In genomic region chr21:29018540-29018939, GRCh38 we compare ENCODE assay signal across 8 cellular contexts. TPM values are rescaled to one million over a fixed set of nuclear protein-coding genes. Genes with fewer than 3 reads are reported as not detected.
DNase-seq lines count a peak whose midpoint lies in the region; ATAC-seq and TF ChIP-seq lines count a peak whose summit lies in the region.

No MANE protein-coding gene starts in this region.

- CTCF ChIA-PET in MCF 10A (lab: Yijun Ruan, JAX) = interaction anchor here (0.6 to 1.1 kb wide), 3 partner anchors 16 to 103 kb away, joined by 3 to 5 read pairs (median 4); no protein-coding TSS in a partner anchor

- intact Hi-C loops in MCF 10A (cut with micrococcal nuclease) (no loop called here), aorta (cut with DNase I) (no loop called here)

- H3K4me3 Mint-ChIP-seq in MCF 10A (ENCODE audit: unreplicated experiment) = peak overlapping the region; percentile 75

- H3K4me3 ChIP-seq in lung = peak overlapping the region; percentile 99
- peak overlapping the region; percentile 65 to 80 for H3K4me3 ChIP-seq in aorta (ENCODE audit: low read length in 2 of 2)

- TF ChIP-seq CTCF in MCF 10A (IDR thresholded peaks at IDR 0.05; ENCODE audit: unreplicated experiment) (no peak), lung (IDR thresholded peaks at IDR 0.05; ENCODE audit: control extremely low read depth, extremely low read depth) (no peak)

- POLR2A ChIA-PET in MCF 10A (lab: Yijun Ruan, JAX) = interaction anchor here (0.8 to 4.7 kb wide), 12 partner anchors 8 to 300 kb away, joined by 3 to 76 read pairs (median 5); partner anchors contain the start of genes CCT8 and LTN1

- H3K4me1 Mint-ChIP-seq in MCF 10A (ENCODE audit: insufficient read depth, unreplicated experiment) = peaks cover 11% of the 10 kb centered on the region

- H3K4me1 ChIP-seq in lung (ENCODE audit: control insufficient read depth in 2 of 2, insufficient read depth in 2 of 2, low read length in 2 of 2) (peaks cover 0 to 10% of the 10 kb centered on the region in 2 donors), aorta (ENCODE audit: control insufficient read depth in 1 of 2, insufficient read depth in 2 of 2, low read length in 2 of 2) (peaks cover 0 to 7% of the 10 kb centered on the region in 2 donors)

- H3K27me3 ChIP-seq in lung (ENCODE audit: control insufficient read depth, insufficient read depth) = no peaks in the 10 kb centered on the region
- no peaks in the 10 kb centered on the region for H3K27me3 ChIP-seq in aorta (ENCODE audit: control insufficient read depth in 1 of 2, insufficient read depth in 2 of 2, low read length in 1 of 2)

- no peaks in the 10 kb centered on the region for H3K27me3 Mint-ChIP-seq in MCF 10A (ENCODE audit: insufficient read depth, unreplicated experiment)

- peaks cover 6% of the 10 kb centered on the region for H3K36me3 Mint-ChIP-seq in MCF 10A (ENCODE audit: insufficient read depth, unreplicated experiment)

- ATAC-seq in GM19395 (IDR thresholded peaks at IDR 0.05; ENCODE audit: unreplicated experiment) (peak; percentile 23), lung (ENCODE audit: insufficient read depth, low FRiP score) (no peak), aorta (ENCODE audit: low FRiP score) (peak; percentile 43)

- 7 to 30% methylated on average over 12 of the region's 12 CpGs for WGBS in lung, 2 donors
- WGBS in aorta, 2 donors = 4 to 11% methylated on average over 12 of the region's 12 CpGs

- peak overlapping the region; percentile 81 for H3K27ac Mint-ChIP-seq in MCF 10A (ENCODE audit: low read depth, unreplicated experiment)

- H3K9me3 Mint-ChIP-seq in MCF 10A (ENCODE audit: unreplicated experiment) = no peaks in the 10 kb centered on the region

- H3K27ac ChIP-seq in KOPT-K1 (ENCODE audit: low read depth, low read length, poor library complexity, severe bottlenecking) (peak overlapping the region; percentile 93), lung (ENCODE audit: low read depth in 1 of 2, low read length in 1 of 2) (peak overlapping the region in 1 of 2 donors; percentile 91), aorta (ENCODE audit: low read depth in 1 of 2, low read length in 2 of 2) (peak overlapping the region in 1 of 2 donors; percentile 38)

- H3K36me3 ChIP-seq in KOPT-K1 (ENCODE audit: insufficient read depth, low read length) = no peaks in the 10 kb centered on the region
- H3K36me3 ChIP-seq in lung (ENCODE audit: control insufficient read depth in 2 of 2, insufficient read depth in 2 of 2, low read length in 2 of 2) = no peaks in the 10 kb centered on the region
- no peaks in the 10 kb centered on the region for H3K36me3 ChIP-seq in aorta (ENCODE audit: control insufficient read depth in 1 of 2, insufficient read depth in 2 of 2, low read length in 1 of 2)

- DNase-seq in AG08396 (ENCODE audit: low spot score) = peak; percentile 23
- no peak for DNase-seq in MCF 10A (ENCODE audit: unreplicated experiment)
- DNase-seq in lung (ENCODE audit: low spot score) = no peak
- no peak for DNase-seq in aorta
- DNase-seq in inferior parietal cortex (ENCODE audit: extremely low spot score) = no peak
- DNase-seq in stimulated activated CD4-positive, alpha-beta T cell treated with anti-CD3 and anti-CD28 coated beads, Interleukin-12 subunit alpha, Interleukin-12 subunit beta, amount 100 ng/mL, for 4 hours = no peak

- BruUV-seq in MCF 10A (replicated peaks; lab: Mats Ljungman, UMichigan) = no TSS peak

- H3K9me3 ChIP-seq in KOPT-K1 (ENCODE audit: insufficient read depth, low read length, poor library complexity, severe bottlenecking) (no peaks in the 10 kb centered on the region), lung (ENCODE audit: control insufficient read depth in 2 of 2, insufficient read depth in 1 of 2, low read length in 1 of 2) (no peaks in the 10 kb centered on the region), aorta (ENCODE audit: control insufficient read depth, low read length) (no peaks in the 10 kb centered on the region)

RNA-seq across cellular contexts. Expression of gene RWDD2B, which starts 0.6 kb away (rescaled TPM):
- total RNA-seq in MCF 10A (2022) = 34.1 and 40.8 TPM in 2 replicates
- total RNA-seq in lung = 10 to 100 TPM; 11.6 to 15.8 TPM
- polyA plus RNA-seq in lung = 10 to 100 TPM; 10.3 to 14.1 TPM
- total RNA-seq in aorta = 10 to 100 TPM; 13.9 to 16.1 TPM
- polyA plus RNA-seq in aorta = 10 to 100 TPM; 26.7 to 27.2 TPM

RNA-seq across cellular contexts. Expression of gene USP16, which starts 5.9 kb away (rescaled TPM):
- total RNA-seq in MCF 10A (2022) = 28.0 and 39.3 TPM in 2 replicates
- 10 to 100 TPM; 33.2 to 42.3 TPM for total RNA-seq in lung
- polyA plus RNA-seq in lung = 10 to 100 TPM; 22.7 to 23.9 TPM
- 10 to 100 TPM; 33.8 to 42.8 TPM for total RNA-seq in aorta
- 10 to 100 TPM; 38.7 to 39.8 TPM for polyA plus RNA-seq in aorta

RNA-seq across cellular contexts. Expression of gene LTN1, which starts 25.9 kb away (rescaled TPM):
- total RNA-seq in MCF 10A (2022) = 27.1 and 34.3 TPM in 2 replicates
- total RNA-seq in lung = 10 to 100 TPM; 17.0 to 46.9 TPM
- polyA plus RNA-seq in lung = 1 to 10 TPM; 4.5 to 7.0 TPM
- 10 to 100 TPM; 34.4 to 36.8 TPM for total RNA-seq in aorta
- polyA plus RNA-seq in aorta = 1 to 10 TPM; 2.9 to 9.6 TPM

RNA-seq across cellular contexts. Expression of gene CCT8, which starts 54.9 kb away (rescaled TPM):
- total RNA-seq in MCF 10A (2022) (174 and 221 TPM in 2 replicates), lung (100 to 1,000 TPM; 112 to 131 TPM), aorta (100 to 1,000 TPM in 1 of 2 donors, 10 to 100 TPM in 1; 88.7 to 129 TPM)
- polyA plus RNA-seq in lung (100 to 1,000 TPM; 124 to 130 TPM), aorta (100 to 1,000 TPM; 106 to 130 TPM)
